ENCODE assay signal across 9 cellular contexts in genomic region chr9:128919409-128919808, GRCh38. TPM values are rescaled to one million over a fixed set of nuclear protein-coding genes. Genes with fewer than 3 reads are reported as not detected.
A peak's percentile ranks its signal among the peaks of the same experiment; 100 is the strongest.
DNase-seq lines count a peak whose midpoint lies in the region; ATAC-seq and TF ChIP-seq lines count a peak whose summit lies in the region.
"Had no signal": no experiment of that assay in that cellular context is flagged by ENCODE, and none has a peak within 500 bp of the region (broad histone marks: within the 10 kb centered on the region; RNA-seq: fewer than 3 reads in every experiment).

No MANE protein-coding gene starts in this region.

- no peak for TF ChIP-seq EP300 in esophagus muscularis mucosa (IDR thresholded peaks at IDR 0.05)

- TF ChIP-seq POLR2A in Peyer's patch (IDR thresholded peaks at IDR 0.05) (no peak), esophagus muscularis mucosa (IDR thresholded peaks at IDR 0.05; ENCODE audit: low read depth) (no peak)

- H3K4me3 ChIP-seq in Peyer's patch = no peak overlapping the region
- H3K4me3 ChIP-seq in esophagus muscularis mucosa = no peak overlapping the region

- H3K27ac ChIP-seq in Peyer's patch = peak overlapping the region; percentile 3 to 83 (median 50)
- H3K27ac ChIP-seq in esophagus muscularis mucosa (replicated peaks in 1 of 4) = peak overlapping the region; percentile 51 to 86 (median 84)

- peak overlapping the region; percentile 9 for H3K27ac Mint-ChIP-seq in stimulated activated naive B cell treated with anti-CD40 and anti-IgM and Interleukin-4, amounts not matched to agents 10 μg/mL and 1 μg/mL and 100 μg/mL, for 72 hours

- H3K27me3 Mint-ChIP-seq in stimulated activated naive B cell treated with anti-CD40 and anti-IgM and Interleukin-4, amounts not matched to agents 10 μg/mL and 1 μg/mL and 100 μg/mL, for 72 hours = no peaks in the 10 kb centered on the region

- 60% methylated on average over 7 of the region's 8 CpGs for WGBS in esophagus muscularis mucosa

- DNase-seq in Peyer's patch (peak in 2 of 3 donors; percentile 68 to 71), esophagus muscularis mucosa (ENCODE audit: extremely low spot score) (no peak), NCI-H2171 (lab: John Stamatoyannopoulos, UW) (no peak), NCI-H510A treated with DMSO at 0.1 percent for 48 hours (lab: John Stamatoyannopoulos, UW) (no peak)
- DNase-seq in stimulated activated naive B cell treated with anti-CD40 and anti-IgM and Interleukin-4, amounts not matched to agents 10 μg/mL and 1 μg/mL and 100 μg/mL, for 72 hours = no peak
- DNase-seq: activated T-cell treated with anti-CD3 and anti-CD28 coated beads, Interleukin-2, amount 50 U/mL, for 4 hours; foreskin melanocyte; NCI-H187 had no signal

- peaks cover 13 to 27% of the 10 kb centered on the region in 2 donors for H3K36me3 Mint-ChIP-seq in stimulated activated naive B cell treated with anti-CD40 and anti-IgM and Interleukin-4, amounts not matched to agents 10 μg/mL and 1 μg/mL and 100 μg/mL, for 72 hours

- H3K4me1 ChIP-seq in Peyer's patch (peaks cover 0 to 28% (median 3%) of the 10 kb centered on the region in 4 donors), esophagus muscularis mucosa (peaks cover 68 to 87% (median 83%) of the 10 kb centered on the region in 4 donors)

- H3K9me3 Mint-ChIP-seq in stimulated activated naive B cell treated with anti-CD40 and anti-IgM and Interleukin-4, amounts not matched to agents 10 μg/mL and 1 μg/mL and 100 μg/mL, for 72 hours = no peaks in the 10 kb centered on the region
- H3K9me3 Mint-ChIP-seq: activated T-cell treated with anti-CD3 and anti-CD28 coated beads, Interleukin-2, amount 50 U/mL, for 4 hours had no signal

- ATAC-seq in stimulated activated naive B cell treated with anti-CD40 and anti-IgM and Interleukin-4, amounts not matched to agents 10 μg/mL and 1 μg/mL and 100 μg/mL, for 72 hours (replicated peaks) = no peak
- ATAC-seq in GM19455 (IDR thresholded peaks at IDR 0.05; ENCODE audit: unreplicated experiment) = no peak
- ATAC-seq: activated T-cell treated with anti-CD3 and anti-CD28 coated beads, Interleukin-2, amount 50 U/mL, for 4 hours had no signal

- H3K9me3 ChIP-seq in Peyer's patch = no peaks in the 10 kb centered on the region
- H3K9me3 ChIP-seq in esophagus muscularis mucosa = no peaks in the 10 kb centered on the region

- TF ChIP-seq CTCF in Peyer's patch (IDR thresholded peaks at IDR 0.05) (no peak), esophagus muscularis mucosa (IDR thresholded peaks at IDR 0.05) (no peak)

- H3K4me1 Mint-ChIP-seq in stimulated activated naive B cell treated with anti-CD40 and anti-IgM and Interleukin-4, amounts not matched to agents 10 μg/mL and 1 μg/mL and 100 μg/mL, for 72 hours = peaks cover 0 to 10% of the 10 kb centered on the region in 2 donors

- H3K36me3 ChIP-seq in Peyer's patch = peaks cover 0 to 16% (median 0%) of the 10 kb centered on the region in 3 donors
- H3K36me3 ChIP-seq in esophagus muscularis mucosa = peaks cover 0 to 44% (median 28%) of the 10 kb centered on the region in 4 donors

- H3K27me3 ChIP-seq in Peyer's patch = no peaks in the 10 kb centered on the region
- H3K27me3 ChIP-seq in esophagus muscularis mucosa = no peaks in the 10 kb centered on the region

- intact Hi-C loops in esophagus muscularis mucosa (cut with DNase I) = no loop called here

- no peak overlapping the region for H3K4me3 Mint-ChIP-seq in stimulated activated naive B cell treated with anti-CD40 and anti-IgM and Interleukin-4, amounts not matched to agents 10 μg/mL and 1 μg/mL and 100 μg/mL, for 72 hours
- H3K4me3 Mint-ChIP-seq: activated T-cell treated with anti-CD3 and anti-CD28 coated beads, Interleukin-2, amount 50 U/mL, for 4 hours had no signal

RNA-seq across cellular contexts. Expression of gene PHYHD1, which starts 1.4 kb away (rescaled TPM):
- 10 to 100 TPM in 1 of 4 donors, 1 to 10 TPM in 2, not detected in 1; 4.4 to 23.9 (median 7.5) TPM for total RNA-seq in Peyer's patch
- total RNA-seq in esophagus muscularis mucosa = 10 to 100 TPM; 10.4 to 22.3 (median 12.0) TPM

RNA-seq across cellular contexts. Expression of gene DOLK, which starts 28.0 kb away (rescaled TPM):
- 10 to 100 TPM in 2 of 4 donors, 1 to 10 TPM in 2; 4.1 to 12.3 (median 10.6) TPM for total RNA-seq in Peyer's patch
- total RNA-seq in esophagus muscularis mucosa = 10 to 100 TPM; 10.4 to 20.7 (median 14.1) TPM

RNA-seq across cellular contexts. Expression of gene NUP188, which starts 28.1 kb away (rescaled TPM):
- total RNA-seq in Peyer's patch (100 to 1,000 TPM in 1 of 4 donors, 10 to 100 TPM in 3; 28.2 to 101 (median 47.9) TPM), esophagus muscularis mucosa (10 to 100 TPM; 22.9 to 34.0 (median 29.4) TPM)

RNA-seq across cellular contexts. Expression of gene LRRC8A, which starts 37.5 kb away (rescaled TPM):
- 10 to 100 TPM; 20.0 to 39.2 (median 27.0) TPM for total RNA-seq in Peyer's patch
- total RNA-seq in esophagus muscularis mucosa = 10 to 100 TPM; 39.5 to 94.2 (median 55.6) TPM

RNA-seq across cellular contexts. Expression of gene KYAT1, which starts 37.7 kb away (rescaled TPM):
- total RNA-seq in Peyer's patch = 10 to 100 TPM in 1 of 4 donors, 1 to 10 TPM in 3; 4.6 to 14.9 (median 8.7) TPM
- 1 to 10 TPM; 4.3 to 8.4 (median 6.2) TPM for total RNA-seq in esophagus muscularis mucosa

Comparison
In these comparisons a context has a peak if more than half of its experiments do, and no peak if none do; other contexts are left out.
1. DNase-seq: peak in Peyer's patch (2 of 3); none in esophagus muscularis mucosa (single experiment), stimulated activated naive B cell treated with anti-CD40 and anti-IgM and Interleukin-4, amounts not matched to agents 10 μg/mL and 1 μg/mL and 100 μg/mL, for 72 hours (single experiment), NCI-H2171 (single experiment) and NCI-H510A treated with DMSO at 0.1 percent for 48 hours (single experiment).